In genomic region chr1:170075186-170075585, GRCh38 we compare ENCODE assay signal across 8 cellular contexts. TPM values are rescaled to one million over a fixed set of nuclear protein-coding genes. Genes with fewer than 3 reads are reported as not detected.
DNase-seq lines count a peak whose midpoint lies in the region; TF ChIP-seq lines count a peak whose summit lies in the region.

No MANE protein-coding gene starts in this region.

- peak overlapping the region; percentile 79 to 88 for H3K4me3 Mint-ChIP-seq in H9

- no CpG with 5 or more reads among the region's 3 CpGs for WGBS in H9 (ENCODE audit: extremely low coverage, insufficient read length, low lambda C conversion rate)

- H3T11ph ChIP-seq in H9 (ENCODE audit: low read length), result no peak overlapping the region

- H4K91ac ChIP-seq in H9 (ENCODE audit: insufficient read length, low read depth, low read length), result no peak overlapping the region

- no peak overlapping the region for H2AK5ac ChIP-seq in H9 (ENCODE audit: insufficient read length, low read length)

- no peak overlapping the region for H3K4ac ChIP-seq in H9 (ENCODE audit: low read depth, low read length)

- H3K4me1 Mint-ChIP-seq in H9, result peaks cover 16 to 19% of the 10 kb centered on the region in 2 experiments

- H3K9me3 Mint-ChIP-seq in H9, result peaks cover 9 to 11% of the 10 kb centered on the region in 2 experiments; a peak in 4 of 5 replicates

- no peaks in the 10 kb centered on the region for H3K79me1 ChIP-seq in H9 (ENCODE audit: insufficient read depth, low read depth, low read length, poor library complexity, severe bottlenecking)

- H3K79me2 ChIP-seq in H9 (ENCODE audit: insufficient read depth, low read length) (no peaks in the 10 kb centered on the region), SU-DHL-6 (ENCODE audit: insufficient read depth, low read length) (no peaks in the 10 kb centered on the region)

- H2BK120ac ChIP-seq in H9 (ENCODE audit: low read depth, low read length, poor library complexity, severe bottlenecking), result no peak overlapping the region

- no peak overlapping the region for H3K23ac ChIP-seq in H9 (ENCODE audit: insufficient read length, low read depth, low read length)

- H3K27me3 ChIP-seq in H9 (ENCODE audit: insufficient read depth, low read length) (no peaks in the 10 kb centered on the region), SU-DHL-6 (ENCODE audit: low read length) (no peaks in the 10 kb centered on the region), skeletal muscle satellite cell (ENCODE audit: control insufficient read depth, insufficient read depth, low read length) (no peaks in the 10 kb centered on the region)

- H2AFZ ChIP-seq in H9 (ENCODE audit: low read length) (no peak overlapping the region), SU-DHL-6 (ENCODE audit: low read depth, low read length, severe bottlenecking) (peak overlapping the region; percentile 91)

- no peak overlapping the region; a peak in 1 of 7 replicates for H3K27ac Mint-ChIP-seq in H9

- no peak overlapping the region for H4K8ac ChIP-seq in H9 (replicated peaks; ENCODE audit: insufficient read length, low read depth, low read length)

- H3K56ac ChIP-seq in H9 (ENCODE audit: insufficient read length, low read depth, low read length), result no peak overlapping the region

- no peak overlapping the region for H2BK12ac ChIP-seq in H9 (ENCODE audit: insufficient read length, low read depth, low read length)

- no peak overlapping the region for H2BK15ac ChIP-seq in H9 (ENCODE audit: low read depth, low read length)

- H3K36me3 ChIP-seq in SU-DHL-6 (ENCODE audit: low read length) (no peaks in the 10 kb centered on the region), skeletal muscle satellite cell (ENCODE audit: insufficient read depth, low read length) (no peaks in the 10 kb centered on the region)

- no peaks in the 10 kb centered on the region for H3K4me1 ChIP-seq in H9 (ENCODE audit: insufficient read depth, low read length)
- peaks cover 12% of the 10 kb centered on the region for H3K4me1 ChIP-seq in skeletal muscle satellite cell (ENCODE audit: control insufficient read depth, insufficient read depth, low read length)

- peaks cover 6% of the 10 kb centered on the region for H3K23me2 ChIP-seq in H9 (ENCODE audit: insufficient read length, low read depth, low read length, poor library complexity, severe bottlenecking)

- DNase-seq in H9 (no peak), foreskin fibroblast (no peak), NOMO-1 treated with dmso at 0.1 percent for 144 hours (lab: John Stamatoyannopoulos, UW; ENCODE audit: unreplicated experiment) (no peak), iPS-NIHi11 (ENCODE audit: low spot score) (no peak), mesenteric fat pad (ENCODE audit: low spot score) (no peak), GF-D8 (lab: John Stamatoyannopoulos, UW) (no peak)

- no peak for TF ChIP-seq CTCF in H9 (conservative IDR thresholded peaks at IDR 0.05)
- TF ChIP-seq CTCF in SU-DHL-6 (IDR thresholded peaks at IDR 0.05; ENCODE audit: insufficient read depth, low read length, poor library complexity, severe bottlenecking), result no peak
- TF ChIP-seq CTCF in foreskin fibroblast (IDR thresholded peaks at IDR 0.05; ENCODE audit: low read depth, low read length), result no peak

- peak overlapping the region; percentile 43 for H3K4me3 ChIP-seq in SU-DHL-6 (ENCODE audit: insufficient read depth, low read length, poor library complexity, severe bottlenecking)
- H3K4me3 ChIP-seq in foreskin fibroblast (ENCODE audit: low read depth in 1 of 2, low read length in 2 of 2), result peak overlapping the region; percentile 85 to 95
- peak overlapping the region; percentile 92 for H3K4me3 ChIP-seq in skeletal muscle satellite cell (ENCODE audit: low read length)

- no peaks in the 10 kb centered on the region for H3K9me3 ChIP-seq in H9 (ENCODE audit: control insufficient read depth, low read depth, low read length)
- 0 out of 2 replicates have a peak, but pooled peaks cover 6% of the 10 kb centered on the region for H3K9me3 ChIP-seq in SU-DHL-6 (ENCODE audit: insufficient read depth, low read length)
- no peaks in the 10 kb centered on the region for H3K9me3 ChIP-seq in skeletal muscle satellite cell (replicated peaks; ENCODE audit: low read length)

- H3K27ac ChIP-seq in H9 (ENCODE audit: insufficient read length, low read depth, low read length), result no peak overlapping the region
- no peak overlapping the region for H3K27ac ChIP-seq in SU-DHL-6 (ENCODE audit: low read depth, low read length)

- no peak overlapping the region for H2BK20ac ChIP-seq in H9 (ENCODE audit: low read depth, low read length, poor library complexity, severe bottlenecking)

- no peaks in the 10 kb centered on the region for H3K9me2 ChIP-seq in SU-DHL-6 (replicated peaks; ENCODE audit: insufficient read depth, low read length)

- H3F3A ChIP-seq in SU-DHL-6 (ENCODE audit: insufficient read depth), result no peaks in the 10 kb centered on the region

- H4K20me1 ChIP-seq in H9 (ENCODE audit: control insufficient read depth, insufficient read depth, insufficient read length), result no peaks in the 10 kb centered on the region
- no peaks in the 10 kb centered on the region for H4K20me1 ChIP-seq in SU-DHL-6 (ENCODE audit: low read depth, low read length)

- no peak overlapping the region for H2BK5ac ChIP-seq in H9 (ENCODE audit: insufficient read length, low read length)

- no peaks in the 10 kb centered on the region for H3K27me3 Mint-ChIP-seq in H9 (ENCODE audit: low read depth)

- H3K18ac ChIP-seq in H9 (ENCODE audit: insufficient read length, low read depth, low read length), result no peak overlapping the region

- peaks cover 0 to 1% (median 0%) of the 10 kb centered on the region in 3 experiments; a peak in 2 of 7 replicates for H3K36me3 Mint-ChIP-seq in H9 (ENCODE audit: insufficient read depth in 1 of 3, low read depth in 3 of 3)

- no peak overlapping the region for H4K5ac ChIP-seq in H9 (ENCODE audit: insufficient read length, low read depth, low read length)

- no peak overlapping the region for H3K9ac ChIP-seq in H9 (ENCODE audit: extremely low read depth, insufficient read length, low read length)
- H3K9ac ChIP-seq in SU-DHL-6 (ENCODE audit: low read length), result peak overlapping the region; percentile 60
- peak overlapping the region; percentile 62 for H3K9ac ChIP-seq in skeletal muscle satellite cell (ENCODE audit: low read depth, low read length)

- H3K4me2 ChIP-seq in H9 (ENCODE audit: insufficient read depth, insufficient read length, low read length) (peak overlapping the region; percentile 92), SU-DHL-6 (ENCODE audit: low read depth, low read length, poor library complexity, severe bottlenecking) (peak overlapping the region; percentile 75), skeletal muscle satellite cell (ENCODE audit: low read length) (peak overlapping the region; percentile 86)

- no peak overlapping the region for H3K14ac ChIP-seq in H9 (ENCODE audit: insufficient read depth, low read length)

RNA-seq across cellular contexts. Expression of gene KIFAP3, which starts 0.7 kb away (rescaled TPM):
- total RNA-seq in H9 (2021) (3.8 TPM in 2 replicates), mesenteric fat pad (17.5 TPM)
- total RNA-seq in skeletal muscle satellite cell (2012; rRNA removed), result 22.7 and 23.6 TPM in 2 replicates
